ENCODE assay signal across 8 cellular contexts in genomic region chr15:88657326-88658069, GRCh38. TPM values are rescaled to one million over a fixed set of nuclear protein-coding genes. Genes with fewer than 3 reads are reported as not detected.
DNase-seq lines count a peak whose midpoint lies in the region; ATAC-seq and TF ChIP-seq lines count a peak whose summit lies in the region.

No MANE protein-coding gene starts in this region.

- no peaks in the 10 kb centered on the region for H3K36me3 ChIP-seq in aorta (ENCODE audit: control insufficient read depth in 1 of 2, insufficient read depth in 2 of 2, low read length in 1 of 2)

- intact Hi-C loops in aorta (cut with DNase I), result loop anchor here (1.0 to 5.0 kb wide), 2 partner anchors 90 to 177 kb away; no protein-coding TSS in a partner anchor

- peak overlapping the region in 1 of 5 experiments; percentile 6 for H3K27ac Mint-ChIP-seq in brain

- H3K4me3 ChIP-seq in aorta (ENCODE audit: low read length in 2 of 2), result no peak overlapping the region

- peak; percentile 83 for ATAC-seq in left lobe of liver
- ATAC-seq in aorta (ENCODE audit: low FRiP score), result peak; percentile 69
- no peak for ATAC-seq in HG03280 (IDR thresholded peaks at IDR 0.05; ENCODE audit: unreplicated experiment)

- WGBS in aorta, 2 donors, result 34% methylated on average over 13 of the region's 13 CpGs

- TF ChIP-seq CTCF in brain (conservative IDR thresholded peaks at IDR 0.05), result peak; percentile 80 to 93

- peak; percentile 56 for DNase-seq in 8988T
- peak; percentile 25 for DNase-seq in Daoy (ENCODE audit: low read depth)
- peak; percentile 13 for DNase-seq in MV-4-11 (lab: John Stamatoyannopoulos, UW)
- no peak for DNase-seq in left lobe of liver (ENCODE audit: low spot score)
- peak; percentile 65 to 88 for DNase-seq in aorta
- no peak for DNase-seq in activated CD4-positive, alpha-beta T cell treated with anti-CD3 and anti-CD28 coated beads, Interleukin-2, amount 50 U/mL, for 1 hour

- H3K9me3 Mint-ChIP-seq in brain, result peaks cover 0 to 5% (median 0%) of the 10 kb centered on the region in 5 experiments

- H3K27ac ChIP-seq in aorta (ENCODE audit: low read depth in 1 of 2, low read length in 2 of 2), result no peak overlapping the region

- H3K4me3 Mint-ChIP-seq in brain, result no peak overlapping the region

- peaks cover 13% of the 10 kb centered on the region for H3K27me3 Mint-ChIP-seq in brain

- H3K27me3 ChIP-seq in aorta (ENCODE audit: control insufficient read depth in 1 of 2, insufficient read depth in 2 of 2, low read length in 1 of 2), result no peaks in the 10 kb centered on the region

- H3K36me3 Mint-ChIP-seq in brain, result no peaks in the 10 kb centered on the region

- peaks cover 0 to 13% of the 10 kb centered on the region in 2 donors for H3K4me1 ChIP-seq in aorta (ENCODE audit: control insufficient read depth in 1 of 2, insufficient read depth in 2 of 2, low read length in 2 of 2)

- H3K9me3 ChIP-seq in aorta (ENCODE audit: control insufficient read depth, low read length), result no peaks in the 10 kb centered on the region

- peaks cover 19% of the 10 kb centered on the region for H3K4me1 Mint-ChIP-seq in brain

RNA-seq across cellular contexts. Expression of gene ISG20, which starts 18.7 kb away (rescaled TPM):
- 7.9 and 13.3 TPM in 2 replicates for total RNA-seq in Daoy (2014; rRNA removed; shearing (Covaris generic))
- polyA plus RNA-seq in brain (ENCODE audit: insufficient read depth, low read depth, low replicate concordance), result 6.4 TPM
- total RNA-seq in left lobe of liver, result 5.7 TPM
- total RNA-seq in aorta, result 10 to 100 TPM; 12.4 to 13.3 TPM
- 10 to 100 TPM; 10.1 to 18.7 TPM for polyA plus RNA-seq in aorta

RNA-seq across cellular contexts. Expression of gene AEN, which starts 36.4 kb away (rescaled TPM):
- 13.2 and 18.3 TPM in 2 replicates for total RNA-seq in Daoy (2014; rRNA removed; shearing (Covaris generic))
- 2.9 TPM for polyA plus RNA-seq in brain (ENCODE audit: insufficient read depth, low read depth, low replicate concordance)
- 7.1 TPM for total RNA-seq in left lobe of liver
- 10 to 100 TPM; 10.7 to 22.3 TPM for total RNA-seq in aorta
- 1 to 10 TPM; 7.1 to 10.0 TPM for polyA plus RNA-seq in aorta

Comparison
In these comparisons a context has a peak if more than half of its experiments do, and no peak if none do; other contexts are left out.
1. DNase-seq: peak in 8988T (single experiment), Daoy (single experiment), MV-4-11 (single experiment) and aorta (2 of 2); none in left lobe of liver (single experiment) and activated CD4-positive, alpha-beta T cell treated with anti-CD3 and anti-CD28 coated beads, Interleukin-2, amount 50 U/mL, for 1 hour (single experiment).